Comparison of ENCODE assay signal across 8 cellular contexts in the genomic region with DNA sequence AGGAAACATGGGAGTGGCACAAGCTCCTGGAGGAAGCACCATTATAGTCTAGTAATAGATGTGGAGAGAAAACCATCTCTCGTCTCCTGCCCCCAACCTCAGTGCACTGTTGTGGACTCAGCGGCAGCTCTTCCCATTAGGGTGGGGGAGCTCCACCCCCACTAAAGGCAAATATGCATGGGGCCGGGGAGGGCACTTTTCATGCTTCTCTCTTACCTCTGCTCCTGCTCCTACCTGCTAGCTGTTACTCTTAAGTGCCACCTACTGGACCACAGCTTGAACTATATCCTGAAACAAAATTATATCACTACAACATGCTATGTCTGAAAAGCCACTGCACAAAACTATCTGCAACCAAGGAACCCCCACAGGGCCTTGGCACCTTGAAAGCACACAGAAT.
DNase-seq lines count a peak whose midpoint lies in the region; ATAC-seq, FAIRE-seq and TF ChIP-seq lines count a peak whose summit lies in the region.

No MANE protein-coding gene starts in this region.

- H2AFZ ChIP-seq in KMS-11 (ENCODE audit: low read depth) = no peak overlapping the region
- H2AFZ ChIP-seq in HepG2 (ENCODE audit: low read length) = no peak overlapping the region

- intact Hi-C loops in HepG2 (cut with micrococcal nuclease; ENCODE audit: unreplicated experiment) (no loop called here), aorta (cut with DNase I) (no loop called here)

- no peaks in the 10 kb centered on the region for H3K27me3 ChIP-seq in KMS-11 (ENCODE audit: insufficient read depth, low read depth)
- no peaks in the 10 kb centered on the region for H3K27me3 ChIP-seq in HepG2 (ENCODE audit: control insufficient read depth in 1 of 2, insufficient read depth in 2 of 2, low read length in 2 of 2)
- H3K27me3 ChIP-seq in aorta (ENCODE audit: control insufficient read depth in 1 of 2, insufficient read depth in 2 of 2, low read length in 1 of 2) = no peaks in the 10 kb centered on the region

- no peak for DNase-seq in GM12864 (ENCODE audit: low read depth)
- DNase-seq in HepG2 (ENCODE audit: low spot score) = peak; percentile 4
- no peak for DNase-seq in aorta
- no peak for DNase-seq in NCI-H2029 treated with DMSO at 0.1 percent for 48 hours (lab: John Stamatoyannopoulos, UW)
- no peak for DNase-seq in A172 (ENCODE audit: low spot score)

- in situ Hi-C loops in HepG2 (cut with HindIII; ENCODE audit: extremely low pct_ligation_motif_present, low pct_unique_long_range_greater_than_20kb) = no loop called here

- H3K27ac ChIP-seq in KMS-11 (no peak overlapping the region), VCaP (no peak overlapping the region), HepG2 (ENCODE audit: extremely low read length, insufficient read depth, low read length) (no peak overlapping the region), aorta (ENCODE audit: low read depth in 1 of 2, low read length in 2 of 2) (no peak overlapping the region)

- H3K4me1 ChIP-seq in KMS-11 (ENCODE audit: low read depth, poor library complexity, severe bottlenecking) = no peaks in the 10 kb centered on the region
- H3K4me1 ChIP-seq in HepG2 (ENCODE audit: insufficient read depth, low read length) = no peaks in the 10 kb centered on the region
- H3K4me1 ChIP-seq in aorta (ENCODE audit: control insufficient read depth in 1 of 2, insufficient read depth in 2 of 2, low read length in 2 of 2) = no peaks in the 10 kb centered on the region

- H3K79me2 ChIP-seq in KMS-11 (ENCODE audit: insufficient read depth, low read depth) = no peaks in the 10 kb centered on the region
- no peaks in the 10 kb centered on the region for H3K79me2 ChIP-seq in HepG2 (ENCODE audit: insufficient read depth, low read length)

- TF ChIP-seq CTCF in GM12864 (IDR thresholded peaks at IDR 0.05; ENCODE audit: low read depth, low read length, missing control alignments) (peak; percentile 33), KMS-11 (conservative IDR thresholded peaks at IDR 0.05; ENCODE audit: low read depth, low read length) (peak; percentile 37; the same call in 1 of the 2 replicates), VCaP (conservative IDR thresholded peaks at IDR 0.05) (peak; percentile 41), HepG2 (CRISPR knock-in tag; IDR thresholded peaks at IDR 0.05) (peak; percentile 37; the same call in 1 of the 2 replicates)

- H3K36me3 ChIP-seq in KMS-11 (ENCODE audit: insufficient read depth) (no peaks in the 10 kb centered on the region), HepG2 (replicated peaks in 1 of 2; ENCODE audit: control insufficient read depth in 1 of 2, insufficient read depth in 2 of 2, low read length in 2 of 2) (no peaks in the 10 kb centered on the region), aorta (ENCODE audit: control insufficient read depth in 1 of 2, insufficient read depth in 2 of 2, low read length in 1 of 2) (no peaks in the 10 kb centered on the region)

- WGBS in HepG2 (ENCODE audit: low lambda C conversion rate) = 0% methylated on average over 1 of the region's 3 CpGs
- 16 to 20% methylated on average over 3 of the region's 3 CpGs for WGBS in aorta, 2 donors

- ATAC-seq in HepG2 = peak; percentile 77
- ATAC-seq in GM21717 (IDR thresholded peaks at IDR 0.05; ENCODE audit: unreplicated experiment) = no peak
- ATAC-seq in aorta (ENCODE audit: low FRiP score) = no peak

- CTCF ChIA-PET in HepG2 (lab: Yijun Ruan, JAX; ENCODE audit: low intra/inter-chr PET ratio, low total read pairs) = no interaction called here

- no peaks in the 10 kb centered on the region for H4K20me1 ChIP-seq in KMS-11 (ENCODE audit: insufficient read depth)
- H4K20me1 ChIP-seq in HepG2 (ENCODE audit: insufficient read depth, low read length) = no peaks in the 10 kb centered on the region

- no peak for TF ChIP-seq POLR2A in HepG2 (IDR thresholded peaks at IDR 0.05; ENCODE audit: insufficient read depth in 1 of 2, low read depth in 2 of 2, low read length in 2 of 2)

- H3K4me2 ChIP-seq in KMS-11 (no peak overlapping the region), HepG2 (ENCODE audit: low read depth, low read length) (no peak overlapping the region)

- POLR2A ChIA-PET in HepG2 (lab: Yijun Ruan, JAX) = no interaction called here

- BruUV-seq in HepG2 (replicated peaks; lab: Mats Ljungman, UMichigan) = no TSS peak

- H3K4me3 ChIP-seq in GM12864 (ENCODE audit: low read depth, low read length) (no peak overlapping the region), KMS-11 (IDR thresholded peaks at IDR 0.05; ENCODE audit: insufficient read depth, low read depth, low read length) (no peak overlapping the region), HepG2 (replicated peaks in 1 of 3; ENCODE audit: insufficient read depth in 1 of 3, low read depth in 2 of 3, low read length in 3 of 3) (no peak overlapping the region), aorta (ENCODE audit: low read length in 2 of 2) (no peak overlapping the region)

- TF ChIP-seq EP300 in HepG2 (IDR thresholded peaks at IDR 0.05; ENCODE audit: low read depth in 2 of 2, low read length in 2 of 2) (no peak), HepG2 (CRISPR knock-in tag; IDR thresholded peaks at IDR 0.05; ENCODE audit: borderline replicate concordance) (no peak)

- FAIRE-seq in HepG2 (lab: Jason Lieb, UNC) = no peak

- no peak for TF ChIP-seq RAD21 in HepG2 (CRISPR knock-in tag; IDR thresholded peaks at IDR 0.05)

- H3K9me3 ChIP-seq in HepG2 (ENCODE audit: low read length) (no peaks in the 10 kb centered on the region), aorta (ENCODE audit: control insufficient read depth, low read length) (no peaks in the 10 kb centered on the region)

- no peak overlapping the region for H3K9ac ChIP-seq in KMS-11
- no peak overlapping the region for H3K9ac ChIP-seq in HepG2 (ENCODE audit: insufficient read depth, low read depth, low read length)

TF ChIP-seq in HepG2, 621 proteins besides CTCF, POLR2A, EP300 and RAD21:
- TF ChIP-seq ZNF501 (CRISPR knock-in tag; IDR thresholded peaks at IDR 0.05) (no peak), ZMYM4 (CRISPR knock-in tag; IDR thresholded peaks at IDR 0.05) (no peak), ATF7 (IDR thresholded peaks at IDR 0.05) (no peak), ATF7 (CRISPR knock-in tag; IDR thresholded peaks at IDR 0.05) (no peak), KLF9 (CRISPR knock-in tag; IDR thresholded peaks at IDR 0.05; ENCODE audit: low read depth) (no peak)
- TF ChIP-seq, protein P1, sequence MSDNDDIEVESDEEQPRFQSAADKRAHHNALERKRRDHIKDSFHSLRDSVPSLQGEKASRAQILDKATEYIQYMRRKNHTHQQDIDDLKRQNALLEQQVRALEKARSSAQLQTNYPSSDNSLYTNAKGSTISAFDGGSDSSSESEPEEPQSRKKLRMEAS (IDR thresholded peaks at IDR 0.05) = no peak
- TF ChIP-seq, protein P2, sequence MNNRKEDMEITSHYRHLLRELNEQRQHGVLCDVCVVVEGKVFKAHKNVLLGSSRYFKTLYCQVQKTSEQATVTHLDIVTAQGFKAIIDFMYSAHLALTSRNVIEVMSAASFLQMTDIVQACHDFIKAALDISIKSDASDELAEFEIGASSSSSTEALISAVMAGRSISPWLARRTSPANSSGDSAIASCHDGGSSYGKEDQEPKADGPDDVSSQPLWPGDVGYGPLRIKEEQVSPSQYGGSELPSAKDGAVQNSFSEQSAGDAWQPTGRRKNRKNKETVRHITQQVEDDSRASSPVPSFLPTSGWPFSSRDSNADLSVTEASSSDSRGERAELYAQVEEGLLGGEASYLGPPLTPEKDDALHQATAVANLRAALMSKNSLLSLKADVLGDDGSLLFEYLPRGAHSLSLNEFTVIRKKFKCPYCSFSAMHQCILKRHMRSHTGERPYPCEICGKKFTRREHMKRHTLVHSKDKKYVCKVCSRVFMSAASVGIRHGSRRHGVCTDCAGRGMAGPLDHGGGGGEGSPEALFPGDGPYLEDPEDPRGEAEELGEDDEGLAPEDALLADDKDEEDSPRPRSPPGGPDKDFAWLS (CRISPR knock-in tag; IDR thresholded peaks at IDR 0.05; ENCODE audit: borderline replicate concordance) = no peak
